Comparison of ENCODE assay signal across 19 cellular contexts in genomic region chr3:78349571-78349970, GRCh38.
A peak's percentile ranks its signal among the peaks of the same experiment; 100 is the strongest.
DNase-seq lines count a peak whose midpoint lies in the region; ATAC-seq, FAIRE-seq and TF ChIP-seq lines count a peak whose summit lies in the region.
"Had no signal": no experiment of that assay in that cellular context is flagged by ENCODE, and none has a peak within 500 bp of the region (broad histone marks: within the 10 kb centered on the region; RNA-seq: fewer than 3 reads in every experiment).

No MANE protein-coding gene starts in this region.

- POLR2A ChIA-PET in IMR-90 (lab: Charles Lee; ENCODE audit: unreplicated experiment) (no interaction called here), H1 (lab: Charles Lee; ENCODE audit: partially characterized antibody) (no interaction called here)

- H4K20me1 ChIP-seq in IMR-90 (ENCODE audit: insufficient read depth, low read length) (no peaks in the 10 kb centered on the region), H1 (replicated peaks in 1 of 2; ENCODE audit: control insufficient read depth in 1 of 2, insufficient read depth in 2 of 2, low read length in 2 of 2) (no peaks in the 10 kb centered on the region)

- H2BK15ac ChIP-seq in IMR-90 (ENCODE audit: low read depth, low read length) (no peak overlapping the region), H1 (ENCODE audit: low read length) (no peak overlapping the region)

- FAIRE-seq in H1 (lab: Jason Lieb, UNC): no peak
- FAIRE-seq in islet of Langerhans (lab: Jason Lieb, UNC): peak; percentile 61
- FAIRE-seq: A204.1 had no signal

- H3K14ac ChIP-seq in IMR-90 (replicated peaks; ENCODE audit: low read depth, low read length) (no peak overlapping the region), H1 (ENCODE audit: insufficient read length) (no peak overlapping the region)

- H3K9ac ChIP-seq in IMR-90 (ENCODE audit: low read depth, low read length) (no peak overlapping the region), H1 (replicated peaks in 1 of 4; ENCODE audit: extremely low read depth in 1 of 4, low read depth in 3 of 4, low read length in 3 of 4) (no peak overlapping the region)

- no peak for ATAC-seq in IMR-90 (ENCODE audit: low read depth)
- ATAC-seq: GM23338, HCT116 had no signal

- H2AFZ ChIP-seq in IMR-90 (replicated peaks; ENCODE audit: low read length, poor library complexity): no peak overlapping the region
- no peak overlapping the region for H2AFZ ChIP-seq in H1 (ENCODE audit: low read length)
- H2AFZ ChIP-seq: GM23338 had no signal

- H2BK120ac ChIP-seq in IMR-90 (ENCODE audit: low read depth, low read length) (no peak overlapping the region), H1 (replicated peaks; ENCODE audit: low read depth, low read length) (peak overlapping the region; percentile 71)

- dilution Hi-C loops in IMR-90 (cut with HindIII; ENCODE audit: low sequenced_read_pairs, unreplicated experiment): no loop called here

- no peak overlapping the region for H3K27ac ChIP-seq in IMR-90 (ENCODE audit: insufficient read depth, low read length)
- H3K27ac ChIP-seq in H1 (ENCODE audit: low read depth, low read length): no peak overlapping the region
- H3K27ac ChIP-seq: C4-2B, HL-60 had no signal

- H3K23me2 ChIP-seq in H1 (ENCODE audit: low read depth, low read length): no peaks in the 10 kb centered on the region

- H3K9me1 ChIP-seq in IMR-90 (ENCODE audit: insufficient read depth, low read length): no peaks in the 10 kb centered on the region

- H2BK12ac ChIP-seq in H1 (ENCODE audit: low read depth, low read length): no peak overlapping the region

- H3K79me1 ChIP-seq in IMR-90 (ENCODE audit: low read depth in 1 of 2, low read length in 2 of 2): no peaks in the 10 kb centered on the region
- H3K79me1 ChIP-seq in H1 (ENCODE audit: low read depth, low read length): no peaks in the 10 kb centered on the region

- H3K4ac ChIP-seq in IMR-90 (ENCODE audit: low read depth, low read length): no peak overlapping the region
- no peak overlapping the region for H3K4ac ChIP-seq in H1 (replicated peaks; ENCODE audit: insufficient read length, low read depth, low read length)

- in situ Hi-C loops in IMR-90 (cut with MboI; ENCODE audit: low sequenced_read_pairs): no loop called here

- H3K4me3 ChIP-seq in IMR-90 (ENCODE audit: insufficient read depth, low read depth, low read length) (no peak overlapping the region), H1 (ENCODE audit: extremely low read depth in 1 of 4, insufficient read depth in 2 of 4, low read depth in 3 of 4, low read length in 4 of 4) (no peak overlapping the region)
- H3K4me3 ChIP-seq: GM23338 had no signal

- H2BK5ac ChIP-seq in IMR-90 (ENCODE audit: low read depth, low read length, poor library complexity, severe bottlenecking) (no peak overlapping the region), H1 (ENCODE audit: low read depth, low read length) (peak overlapping the region; percentile 11; the same call in 1 of the 2 replicates)

- TF ChIP-seq EP300 in H1 (IDR thresholded peaks at IDR 0.05; ENCODE audit: borderline replicate concordance in 1 of 2, low read depth in 2 of 2, low read length in 2 of 2): no peak

- no CpG with 5 or more reads among the region's 2 CpGs for WGBS in IMR-90 (ENCODE audit: extremely low coverage in 2 of 2, insufficient read length in 1 of 2), 2 experiments
- WGBS in H1 (ENCODE audit: extremely low coverage in 1 of 2, insufficient coverage in 1 of 2, insufficient read length in 1 of 2, insufficient replicate concordance in 2 of 2, low coverage in 1 of 2, low lambda C conversion rate in 2 of 2, missing lambda C conversion rate in 1 of 2), 2 experiments: 100% methylated on average over 2 of the region's 2 CpGs; no CpG with 5 or more reads in 1 of the 2 experiments

- H4K5ac ChIP-seq in IMR-90 (ENCODE audit: low read depth, low read length) (no peak overlapping the region), H1 (ENCODE audit: insufficient read length, low read depth, low read length) (no peak overlapping the region)

- H3K36me3 ChIP-seq in IMR-90 (ENCODE audit: control insufficient read depth, insufficient read depth, low read length): no peaks in the 10 kb centered on the region
- peaks cover 0 to 2% (median 0%) of the 10 kb centered on the region in 4 experiments; a peak in 1 of 8 replicates for H3K36me3 ChIP-seq in H1 (ENCODE audit: control insufficient read depth in 2 of 4, insufficient read depth in 4 of 4, low read length in 3 of 4)

- DNase-seq in IMR-90 (no peak), H1 (ENCODE audit: low read depth in 1 of 2, low spot score in 2 of 2) (no peak), NCI-H1417 (lab: John Stamatoyannopoulos, UW) (no peak), NCI-H1105 treated with DMSO at 0.1 percent for 48 hours (lab: John Stamatoyannopoulos, UW) (no peak), DMS79 (lab: John Stamatoyannopoulos, UW) (no peak)
- DNase-seq: AML-193; Caco-2; CD4-positive, alpha-beta T cell; DMS153; DMS79 treated with DMSO at 0.1 percent for 48 hours; GF-D8; H7; HFFc6 had no signal

- H2AK9ac ChIP-seq in IMR-90 (replicated peaks; ENCODE audit: low read depth, low read length, poor library complexity): no peak overlapping the region

- CTCF ChIA-PET in IMR-90 (lab: Yijun Ruan, JAX) (no interaction called here), H1 (lab: Charles Lee; ENCODE audit: partially characterized antibody) (no interaction called here)

- H3K23ac ChIP-seq in IMR-90 (ENCODE audit: low read depth, low read length) (no peak overlapping the region), H1 (ENCODE audit: insufficient read length) (no peak overlapping the region)

- no peak for TF ChIP-seq POLR2A in IMR-90 (IDR thresholded peaks at IDR 0.05; ENCODE audit: low read depth, low read length)
- TF ChIP-seq POLR2A in H1 (IDR thresholded peaks at IDR 0.05; ENCODE audit: control extremely low read depth in 1 of 2, low read depth in 2 of 2, low read length in 2 of 2): no peak

- TF ChIP-seq RAD21 in IMR-90 (IDR thresholded peaks at IDR 0.05; ENCODE audit: low read length) (no peak), H1 (IDR thresholded peaks at IDR 0.05 in 1 of 2, conservative IDR thresholded peaks at IDR 0.05 in 1 of 2; ENCODE audit: low read depth in 2 of 2, low read length in 2 of 2) (no peak)

- H3K9me3 ChIP-seq in IMR-90 (ENCODE audit: control insufficient read depth, insufficient read depth, low read length): no peaks in the 10 kb centered on the region
- H3K9me3 ChIP-seq in H1 (ENCODE audit: insufficient read depth in 2 of 2, low read depth in 1 of 2, low read length in 1 of 2): no peaks in the 10 kb centered on the region; a peak in 2 of 4 replicates
- H3K9me3 ChIP-seq: Caco-2 had no signal

- H3K79me2 ChIP-seq in H1 (ENCODE audit: control insufficient read depth in 1 of 2, insufficient read depth in 2 of 2, low read length in 2 of 2): no peaks in the 10 kb centered on the region

- no peak overlapping the region for H2BK20ac ChIP-seq in IMR-90 (ENCODE audit: low read depth, low read length)
- H2BK20ac ChIP-seq in H1 (ENCODE audit: low read length): no peak overlapping the region; the same call in 1 of the 2 replicates

- TF ChIP-seq CTCF in IMR-90 (conservative IDR thresholded peaks at IDR 0.05; ENCODE audit: low read depth, low read length): no peak
- no peak for TF ChIP-seq CTCF in H1 (IDR thresholded peaks at IDR 0.05; ENCODE audit: control extremely low read depth in 1 of 3, insufficient read depth in 1 of 3, low read depth in 1 of 3, low read length in 3 of 3)

- H4K91ac ChIP-seq in IMR-90 (ENCODE audit: insufficient read depth, low read depth, low read length) (no peak overlapping the region), H1 (replicated peaks; ENCODE audit: insufficient read length, low read length) (no peak overlapping the region)

- no peaks in the 10 kb centered on the region for H3K4me1 ChIP-seq in IMR-90 (ENCODE audit: control insufficient read depth, insufficient read depth, low read length)
- peaks cover 3 to 19% (median 6%) of the 10 kb centered on the region in 4 experiments; a peak in 4 of 7 replicates for H3K4me1 ChIP-seq in H1 (replicated peaks in 1 of 4; ENCODE audit: control insufficient read depth in 3 of 4, insufficient read depth in 4 of 4, low read length in 3 of 4)
- H3K4me1 ChIP-seq: Caco-2 had no signal

- H3K56ac ChIP-seq in IMR-90 (ENCODE audit: extremely low read depth, insufficient read depth, low read length): no peak overlapping the region
- no peak overlapping the region for H3K56ac ChIP-seq in H1 (replicated peaks; ENCODE audit: insufficient read length, low read depth, low read length)

- H3K4me2 ChIP-seq in IMR-90 (ENCODE audit: low read depth, low read length) (no peak overlapping the region), H1 (ENCODE audit: insufficient read depth in 1 of 2, low read depth in 2 of 2, low read length in 2 of 2) (no peak overlapping the region)
- H3K4me2 ChIP-seq: GM23338 had no signal

- H3K18ac ChIP-seq in IMR-90 (ENCODE audit: low read depth, low read length): no peak overlapping the region
- no peak overlapping the region for H3K18ac ChIP-seq in H1 (ENCODE audit: extremely low read depth, low read length)

- H4K8ac ChIP-seq in IMR-90 (ENCODE audit: low read depth in 2 of 2, low read length in 2 of 2) (no peak overlapping the region), H1 (ENCODE audit: extremely low read depth, insufficient read depth, low read length) (no peak overlapping the region)

- H3K27me3 ChIP-seq in IMR-90 (ENCODE audit: control insufficient read depth, insufficient read depth, low read length) (no peaks in the 10 kb centered on the region), H1 (replicated peaks in 1 of 4; ENCODE audit: control insufficient read depth in 3 of 4, extremely low read depth in 1 of 4, insufficient read depth in 3 of 4, low read length in 3 of 4) (no peaks in the 10 kb centered on the region)

- no TSS peak for BruUV-seq in IMR-90 (replicated peaks; lab: Mats Ljungman, UMichigan)

- intact Hi-C loops in IMR-90 (cut with micrococcal nuclease): no loop called here

- H2AK5ac ChIP-seq in IMR-90 (ENCODE audit: low read depth, low read length): no peak overlapping the region
- H2AK5ac ChIP-seq in H1 (ENCODE audit: low read depth, low read length): no peak overlapping the region

TF ChIP-seq in IMR-90, 13 proteins besides CTCF, POLR2A, EP300 and RAD21 (continues in another document):
- TF ChIP-seq MXI1 (IDR thresholded peaks at IDR 0.05; ENCODE audit: borderline replicate concordance, low read depth, low read length) (no peak), CHD1 (IDR thresholded peaks at IDR 0.05; ENCODE audit: low read depth, low read length) (no peak), MAFK (IDR thresholded peaks at IDR 0.05; ENCODE audit: low read depth, low read length) (peak; percentile 91), NFE2L2 (IDR thresholded peaks at IDR 0.05; ENCODE audit: low read depth, low read length) (no peak)

TF ChIP-seq in H1, 55 proteins besides CTCF, POLR2A, EP300 and RAD21:
- no peak for TF ChIP-seq HDAC2 (IDR thresholded peaks at IDR 0.05; ENCODE audit: borderline replicate concordance in 1 of 2, low read depth in 2 of 2, low read length in 2 of 2)
- peak; percentile 63 for TF ChIP-seq MAFK (IDR thresholded peaks at IDR 0.05; ENCODE audit: low read depth, low read length)
- TF ChIP-seq SP1 (IDR thresholded peaks at IDR 0.05; ENCODE audit: low read depth, low read length): no peak
